Comparison of ENCODE assay signal across 10 cellular contexts in genomic region chr17:74361613-74362391, GRCh38. TPM values are rescaled to one million over a fixed set of nuclear protein-coding genes. Genes with fewer than 3 reads are reported as not detected.
DNase-seq lines count a peak whose midpoint lies in the region; ATAC-seq, FAIRE-seq and TF ChIP-seq lines count a peak whose summit lies in the region.
"Had no signal": no experiment of that assay in that cellular context is flagged by ENCODE, and none has a peak within 500 bp of the region (broad histone marks: within the 10 kb centered on the region; RNA-seq: fewer than 3 reads in every experiment).

A gene with protein sequence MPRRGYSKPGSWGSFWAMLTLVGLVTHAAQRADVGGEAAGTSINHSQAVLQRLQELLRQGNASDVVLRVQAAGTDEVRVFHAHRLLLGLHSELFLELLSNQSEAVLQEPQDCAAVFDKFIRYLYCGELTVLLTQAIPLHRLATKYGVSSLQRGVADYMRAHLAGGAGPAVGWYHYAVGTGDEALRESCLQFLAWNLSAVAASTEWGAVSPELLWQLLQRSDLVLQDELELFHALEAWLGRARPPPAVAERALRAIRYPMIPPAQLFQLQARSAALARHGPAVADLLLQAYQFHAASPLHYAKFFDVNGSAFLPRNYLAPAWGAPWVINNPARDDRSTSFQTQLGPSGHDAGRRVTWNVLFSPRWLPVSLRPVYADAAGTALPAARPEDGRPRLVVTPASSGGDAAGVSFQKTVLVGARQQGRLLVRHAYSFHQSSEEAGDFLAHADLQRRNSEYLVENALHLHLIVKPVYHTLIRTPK (minus strand): TSS chr17:74361868. CDS start chr17:74361819, 49 bp downstream.

- H3K9me3 ChIP-seq in A673 (ENCODE audit: low read depth, low read length, poor library complexity, severe bottlenecking) (no peaks in the 10 kb centered on the region), PC-9 (ENCODE audit: insufficient read depth, low read depth) (no peaks in the 10 kb centered on the region), kidney (ENCODE audit: control insufficient read depth in 1 of 2, low read length in 2 of 2) (no peaks in the 10 kb centered on the region)

- FAIRE-seq in kidney (lab: Jason Lieb, UNC), result no peak

- H3K9me3 Mint-ChIP-seq in stimulated activated memory B cell treated with anti-CD40 and anti-IgM and Interleukin-4, amounts not matched to agents 10 μg/mL and 1 μg/mL and 100 μg/mL, for 72 hours, result no peaks in the 10 kb centered on the region

- H3K9me2 ChIP-seq in PC-9 (ENCODE audit: insufficient read depth), result no peaks in the 10 kb centered on the region

- POLR2A ChIA-PET in A673 (lab: Charles Lee; ENCODE audit: low non-redundant PET) (no interaction called here), PC-9 (lab: Charles Lee; ENCODE audit: unreplicated experiment) (no interaction called here)

- peak within 1 kb of the TSS; percentile 70 for H3K27ac ChIP-seq in A673 (ENCODE audit: low read depth, low read length, poor library complexity, severe bottlenecking)
- no peak within 1 kb of the TSS for H3K27ac ChIP-seq in PC-9
- no peak within 1 kb of the TSS for H3K27ac ChIP-seq in brain microvascular endothelial cell
- no peak within 1 kb of the TSS for H3K27ac ChIP-seq in kidney (ENCODE audit: low read depth in 2 of 2, low read length in 2 of 2)

- DNase-seq in A673 (ENCODE audit: low spot score), result peak; percentile 75
- DNase-seq in GM20000 (ENCODE audit: low spot score), result peak; percentile 73
- DNase-seq in PC-9, result peak in 1 of 2 experiments; percentile 50
- DNase-seq in brain microvascular endothelial cell, result no peak
- DNase-seq in kidney, result no peak

- ATAC-seq in stimulated activated memory B cell treated with anti-CD40 and anti-IgM and Interleukin-4, amounts not matched to agents 10 μg/mL and 1 μg/mL and 100 μg/mL, for 72 hours, result peak; percentile 46
- ATAC-seq in GM18520 (IDR thresholded peaks at IDR 0.05; ENCODE audit: unreplicated experiment), result no peak
- ATAC-seq in GM18519 (IDR thresholded peaks at IDR 0.05; ENCODE audit: low FRiP score, unreplicated experiment), result no peak

- intact Hi-C loops in A673 (cut with micrococcal nuclease; ENCODE audit: unreplicated experiment) (loop anchor here (10.0 kb wide), 1 partner anchor 243 kb away; no protein-coding TSS in a partner anchor), PC-9 (cut with micrococcal nuclease; ENCODE audit: unreplicated experiment) (loop anchor here (5.0 kb wide), 1 partner anchor 60 kb away; no protein-coding TSS in a partner anchor), kidney (cut with DNase I) (loop anchor here (10.0 kb wide), 1 partner anchor 57 kb away; no protein-coding TSS in a partner anchor)

- H3K4me3 ChIP-seq in A673 (ENCODE audit: low read depth, low read length, poor library complexity, severe bottlenecking) (peak within 1 kb of the TSS; percentile 35), PC-9 (no peak within 1 kb of the TSS), brain microvascular endothelial cell (ENCODE audit: low read depth, low read length) (no peak within 1 kb of the TSS), kidney (ENCODE audit: low read length in 2 of 2) (no peak within 1 kb of the TSS)

- in situ Hi-C loops in brain microvascular endothelial cell (cut with HindIII; ENCODE audit: low pct_ligation_motif_present, low sequenced_read_pairs), result no loop called here

- H4K20me1 ChIP-seq in PC-9 (ENCODE audit: insufficient read depth), result no peaks in the 10 kb centered on the region

- H2AFZ ChIP-seq in PC-9, result no peak within 1 kb of the TSS

- no peaks in the 10 kb centered on the region for H3F3A ChIP-seq in PC-9 (ENCODE audit: insufficient read depth, low read depth)

- H3K36me3 Mint-ChIP-seq in stimulated activated memory B cell treated with anti-CD40 and anti-IgM and Interleukin-4, amounts not matched to agents 10 μg/mL and 1 μg/mL and 100 μg/mL, for 72 hours, result no peaks in the 10 kb centered on the region

- peak; percentile 65 for TF ChIP-seq CTCF in A673 (conservative IDR thresholded peaks at IDR 0.05; ENCODE audit: low read depth, low read length)
- TF ChIP-seq CTCF in GM20000 (IDR thresholded peaks at IDR 0.05; ENCODE audit: extremely low read depth, missing control alignments), result peak; percentile 48
- peak; percentile 67 for TF ChIP-seq CTCF in PC-9 (conservative IDR thresholded peaks at IDR 0.05)
- peak; percentile 60 for TF ChIP-seq CTCF in brain microvascular endothelial cell (IDR thresholded peaks at IDR 0.05; ENCODE audit: low read depth, low read length, missing control alignments)
- TF ChIP-seq CTCF in kidney (IDR thresholded peaks at IDR 0.05; ENCODE audit: borderline replicate concordance, extremely low read depth, insufficient read depth), result peak; percentile 47

- BruUV-seq in A673 (replicated peaks; lab: Mats Ljungman, UMichigan), result no TSS peak
- BruUV-seq in PC-9 (replicated peaks; lab: Mats Ljungman, UMichigan), result no TSS peak

- no peaks in the 10 kb centered on the region for H3K79me2 ChIP-seq in PC-9 (ENCODE audit: low read depth)

- H3K27ac Mint-ChIP-seq in stimulated activated memory B cell treated with anti-CD40 and anti-IgM and Interleukin-4, amounts not matched to agents 10 μg/mL and 1 μg/mL and 100 μg/mL, for 72 hours, result no peak within 1 kb of the TSS

- H3K9ac ChIP-seq in kidney (ENCODE audit: low read length in 2 of 2), result no peak within 1 kb of the TSS

- H3K4me3 Mint-ChIP-seq in stimulated activated memory B cell treated with anti-CD40 and anti-IgM and Interleukin-4, amounts not matched to agents 10 μg/mL and 1 μg/mL and 100 μg/mL, for 72 hours, result no peak within 1 kb of the TSS

- no peaks in the 10 kb centered on the region for H3K36me3 ChIP-seq in A673 (ENCODE audit: insufficient read depth, low read length, poor library complexity, severe bottlenecking)
- H3K36me3 ChIP-seq in PC-9 (ENCODE audit: low read depth), result no peaks in the 10 kb centered on the region
- H3K36me3 ChIP-seq in brain microvascular endothelial cell (replicated peaks), result no peaks in the 10 kb centered on the region
- no peaks in the 10 kb centered on the region for H3K36me3 ChIP-seq in kidney (ENCODE audit: control insufficient read depth in 1 of 2, insufficient read depth in 2 of 2, low read length in 2 of 2)

- H3K4me1 Mint-ChIP-seq in stimulated activated memory B cell treated with anti-CD40 and anti-IgM and Interleukin-4, amounts not matched to agents 10 μg/mL and 1 μg/mL and 100 μg/mL, for 72 hours, result no peaks in the 10 kb centered on the region

- CTCF ChIA-PET in A673 (lab: Charles Lee), result interaction anchor here (0.6 to 0.7 kb wide), 2 partner anchors 18 to 1835 kb away, joined by 3 to 4 read pairs; no protein-coding TSS in a partner anchor
- CTCF ChIA-PET in PC-9 (lab: Charles Lee), result no interaction called here

- peaks cover 65% of the 10 kb centered on the region for H3K27me3 Mint-ChIP-seq in stimulated activated memory B cell treated with anti-CD40 and anti-IgM and Interleukin-4, amounts not matched to agents 10 μg/mL and 1 μg/mL and 100 μg/mL, for 72 hours

- H3K27me3 ChIP-seq in A673 (replicated peaks; ENCODE audit: insufficient read depth, low read depth, low read length, poor library complexity), result peaks cover 12% of the 10 kb centered on the region
- peaks cover 75% of the 10 kb centered on the region for H3K27me3 ChIP-seq in PC-9 (ENCODE audit: insufficient read depth, low read depth)
- peaks cover 15% of the 10 kb centered on the region for H3K27me3 ChIP-seq in brain microvascular endothelial cell (replicated peaks)

- H3K4me2 ChIP-seq in PC-9, result no peak within 1 kb of the TSS

- peaks cover 25% of the 10 kb centered on the region for H3K4me1 ChIP-seq in A673 (ENCODE audit: insufficient read depth, low read length, poor library complexity, severe bottlenecking)
- H3K4me1 ChIP-seq in PC-9 (replicated peaks; ENCODE audit: insufficient read depth), result no peaks in the 10 kb centered on the region
- no peaks in the 10 kb centered on the region for H3K4me1 ChIP-seq in kidney (ENCODE audit: control insufficient read depth in 1 of 2, insufficient read depth in 1 of 2, low read depth in 1 of 2, low read length in 2 of 2)

RNA-seq across cellular contexts. Expression of the gene that starts here (rescaled TPM):
- total RNA-seq in A673 (2021), result 3.3 and 3.4 TPM in 2 replicates
- total RNA-seq in PC-9 (2021), result not detected in 2 replicates
- total RNA-seq in kidney, result not detected
- not detected for polyA plus RNA-seq in kidney (ENCODE audit: insufficient read depth, low read depth, low replicate concordance)
- total RNA-seq: dermis microvascular lymphatic vessel endothelial cell, subcutaneous adipose tissue had no signal

Comparison
In these comparisons a context has a peak if more than half of its experiments do, and no peak if none do; other contexts are left out.
1. DNase-seq: peak in A673 (single experiment) and GM20000 (single experiment); none in brain microvascular endothelial cell (single experiment) and kidney (single experiment).
2. Peak in every context shown above with its lines, with median percentiles within 50 percentile points of each other: CTCF ChIP-seq.